10 cellular contexts compared by ENCODE assay signal in the genomic region with DNA sequence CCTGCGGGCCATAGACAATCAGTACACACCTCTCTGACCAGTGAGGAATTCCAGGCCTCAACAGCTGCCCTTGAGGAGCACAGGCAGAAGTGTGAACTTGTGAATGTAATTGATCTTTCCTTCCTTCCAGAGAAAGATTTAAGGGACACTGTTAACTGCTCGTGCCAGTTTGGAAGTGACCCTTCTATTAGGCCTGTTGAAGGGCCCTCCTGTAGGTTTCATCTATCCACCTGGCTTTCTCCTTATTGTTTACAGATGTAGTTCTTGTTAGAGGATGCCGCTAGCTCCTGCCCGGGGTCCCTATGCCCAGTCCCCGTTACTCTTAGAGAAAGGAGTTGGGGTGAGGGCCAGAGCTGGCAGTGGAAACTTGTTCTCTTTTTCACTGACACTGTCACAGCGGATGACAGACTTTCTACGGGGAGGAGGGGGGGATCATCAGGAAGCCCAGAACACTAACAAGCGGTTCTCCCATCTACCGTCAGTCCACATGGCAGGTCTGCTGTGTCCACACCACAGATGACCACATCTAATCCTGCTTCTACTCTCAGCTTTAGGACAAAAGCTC. TPM values are rescaled to one million over a fixed set of nuclear protein-coding genes. Genes with fewer than 3 reads are reported as not detected.
A peak's percentile ranks its signal among the peaks of the same experiment; 100 is the strongest.
DNase-seq lines count a peak whose midpoint lies in the region; ATAC-seq and TF ChIP-seq lines count a peak whose summit lies in the region.
"Had no signal": no experiment of that assay in that cellular context is flagged by ENCODE, and none has a peak within 500 bp of the region (broad histone marks: within the 10 kb centered on the region; RNA-seq: fewer than 3 reads in every experiment).

No MANE protein-coding gene starts in this region.

- H3K9me3 ChIP-seq in stomach = no peaks in the 10 kb centered on the region
- H3K9me3 ChIP-seq in upper lobe of left lung = no peaks in the 10 kb centered on the region

- POLR2A ChIA-PET in activated CD8-positive, alpha-beta T cell treated with anti-CD3 and anti-CD28 coated beads for 36 hours (lab: Charles Lee) = interaction anchor here (0.9 to 3.7 kb wide), 6 partner anchors 9 to 50 kb away, joined by 3 to 28 read pairs (median 4); partner anchors contain the start of gene SH2B3

- H3K27ac ChIP-seq in stomach (peak overlapping the region in 3 of 5 donors; percentile 6 to 12 (median 8)), upper lobe of left lung (peak overlapping the region in 2 of 4 donors; percentile 53 to 89)

- H3K27me3 Mint-ChIP-seq in activated naive CD4-positive, alpha-beta T cell treated with anti-CD3 and anti-CD28 coated beads, Interleukin-2, amount 50 U/mL, for 24 hours = no peaks in the 10 kb centered on the region
- H3K27me3 Mint-ChIP-seq in activated CD8-positive, alpha-beta T cell treated with anti-CD3 and anti-CD28 coated beads for 36 hours = no peaks in the 10 kb centered on the region
- H3K27me3 Mint-ChIP-seq in immature natural killer cell (ENCODE audit: low read depth in 3 of 3) = peaks cover 2 to 16% (median 10%) of the 10 kb centered on the region in 3 donors

- peak overlapping the region; percentile 87 for H3K27ac Mint-ChIP-seq in activated naive CD4-positive, alpha-beta T cell treated with anti-CD3 and anti-CD28 coated beads, Interleukin-2, amount 50 U/mL, for 24 hours
- peak overlapping the region; percentile 56 for H3K27ac Mint-ChIP-seq in activated CD8-positive, alpha-beta T cell treated with anti-CD3 and anti-CD28 coated beads for 36 hours
- H3K27ac Mint-ChIP-seq in immature natural killer cell = peak overlapping the region; percentile 13 to 84 (median 72)

- H3K36me3 Mint-ChIP-seq in activated naive CD4-positive, alpha-beta T cell treated with anti-CD3 and anti-CD28 coated beads, Interleukin-2, amount 50 U/mL, for 24 hours = peaks cover 10% of the 10 kb centered on the region
- peaks cover 55% of the 10 kb centered on the region for H3K36me3 Mint-ChIP-seq in activated CD8-positive, alpha-beta T cell treated with anti-CD3 and anti-CD28 coated beads for 36 hours (ENCODE audit: low read depth)
- H3K36me3 Mint-ChIP-seq in immature natural killer cell = peaks cover 4 to 40% (median 9%) of the 10 kb centered on the region in 3 donors

- intact Hi-C loops in activated CD8-positive, alpha-beta T cell treated with anti-CD3 and anti-CD28 coated beads for 36 hours (cut with micrococcal nuclease) = no loop called here
- intact Hi-C loops in stomach (cut with DNase I; ENCODE audit: low total_unique reads) = no loop called here

- H3K4me3 Mint-ChIP-seq in activated naive CD4-positive, alpha-beta T cell treated with anti-CD3 and anti-CD28 coated beads, Interleukin-2, amount 50 U/mL, for 24 hours = no peak overlapping the region
- H3K4me3 Mint-ChIP-seq in activated CD8-positive, alpha-beta T cell treated with anti-CD3 and anti-CD28 coated beads for 36 hours = no peak overlapping the region
- peak overlapping the region in 1 of 5 donors; percentile 7 for H3K4me3 Mint-ChIP-seq in immature natural killer cell

- 66 to 90% (median 84%) methylated on average over 9 of the region's 9 CpGs for WGBS in stomach, 5 donors
- 51 to 68% methylated on average over 9 of the region's 9 CpGs for WGBS in upper lobe of left lung, 2 donors

- DNase-seq in activated naive CD4-positive, alpha-beta T cell treated with anti-CD3 and anti-CD28 coated beads, Interleukin-2, amount 50 U/mL, for 16 hours = no peak
- no peak for DNase-seq in activated CD8-positive, alpha-beta T cell treated with anti-CD3 and anti-CD28 coated beads for 36 hours
- DNase-seq in immature natural killer cell (no peak), stomach (peak; percentile 16), upper lobe of left lung (no peak)
- DNase-seq: cerebellar nuclear complex, T-helper 1 cell had no signal

- H3K4me1 ChIP-seq in stomach = peaks cover 25 to 85% (median 41%) of the 10 kb centered on the region in 4 donors
- peaks cover 42 to 62% (median 50%) of the 10 kb centered on the region in 4 donors for H3K4me1 ChIP-seq in upper lobe of left lung

- TF ChIP-seq EP300 in stomach (IDR thresholded peaks at IDR 0.05) = no peak
- no peak for TF ChIP-seq EP300 in upper lobe of left lung (IDR thresholded peaks at IDR 0.05)

- H3K36me3 ChIP-seq in stomach (peaks cover 54 to 99% (median 91%) of the 10 kb centered on the region in 4 donors), upper lobe of left lung (peaks cover 11 to 90% (median 51%) of the 10 kb centered on the region in 4 donors)

- H3K4me1 Mint-ChIP-seq in activated naive CD4-positive, alpha-beta T cell treated with anti-CD3 and anti-CD28 coated beads, Interleukin-2, amount 50 U/mL, for 24 hours = peaks cover 74% of the 10 kb centered on the region
- peaks cover 72% of the 10 kb centered on the region for H3K4me1 Mint-ChIP-seq in activated CD8-positive, alpha-beta T cell treated with anti-CD3 and anti-CD28 coated beads for 36 hours (ENCODE audit: low read depth)
- H3K4me1 Mint-ChIP-seq in immature natural killer cell = peaks cover 73 to 78% of the 10 kb centered on the region in 2 donors

- CTCF ChIA-PET in activated CD8-positive, alpha-beta T cell treated with anti-CD3 and anti-CD28 coated beads for 36 hours (lab: Charles Lee) = interaction anchor here (0.8 to 40.2 kb wide), 4 partner anchors 18 to 82 kb away, joined by 4 to 1222 read pairs (median 24); partner anchors contain the start of gene SH2B3

- no peaks in the 10 kb centered on the region for H3K27me3 ChIP-seq in stomach
- no peaks in the 10 kb centered on the region for H3K27me3 ChIP-seq in upper lobe of left lung

- TF ChIP-seq POLR2A in stomach (IDR thresholded peaks at IDR 0.05) = no peak
- TF ChIP-seq POLR2A in upper lobe of left lung (IDR thresholded peaks at IDR 0.05) = no peak

- no peak for ATAC-seq in activated CD8-positive, alpha-beta T cell treated with anti-CD3 and anti-CD28 coated beads for 36 hours
- ATAC-seq in upper lobe of left lung (ENCODE audit: low FRiP score in 2 of 2) (no peak), GM21737 (IDR thresholded peaks at IDR 0.05; ENCODE audit: unreplicated experiment) (no peak), GM18868 (IDR thresholded peaks at IDR 0.05; ENCODE audit: unreplicated experiment) (no peak)

- TF ChIP-seq CTCF in activated CD8-positive, alpha-beta T cell treated with anti-CD3 and anti-CD28 coated beads for 36 hours (IDR thresholded peaks at IDR 0.05) = no peak
- no peak for TF ChIP-seq CTCF in stomach (IDR thresholded peaks at IDR 0.05)
- TF ChIP-seq CTCF in upper lobe of left lung (IDR thresholded peaks at IDR 0.05) = no peak

- no peaks in the 10 kb centered on the region for H3K9me3 Mint-ChIP-seq in activated naive CD4-positive, alpha-beta T cell treated with anti-CD3 and anti-CD28 coated beads, Interleukin-2, amount 50 U/mL, for 24 hours
- no peaks in the 10 kb centered on the region for H3K9me3 Mint-ChIP-seq in activated CD8-positive, alpha-beta T cell treated with anti-CD3 and anti-CD28 coated beads for 36 hours
- no peaks in the 10 kb centered on the region for H3K9me3 Mint-ChIP-seq in immature natural killer cell

- H3K4me3 ChIP-seq in stomach = no peak overlapping the region
- H3K4me3 ChIP-seq in upper lobe of left lung = no peak overlapping the region

RNA-seq across cellular contexts. Expression of gene SH2B3, which starts 42.6 kb away (rescaled TPM):
- 10 to 100 TPM; 48.7 to 52.7 TPM for total RNA-seq in activated CD8-positive, alpha-beta T cell treated with anti-CD3 and anti-CD28 coated beads for 36 hours
- 10 to 100 TPM in 1 of 3 donors, 1 to 10 TPM in 1, under 1 TPM in 1; 0.08 to 13.5 (median 5.3) TPM for polyA plus RNA-seq in immature natural killer cell
- total RNA-seq in stomach = 10 to 100 TPM in 2 of 5 donors, 1 to 10 TPM in 3; 5.3 to 21.7 (median 9.8) TPM
- polyA plus RNA-seq in stomach = 1 to 10 TPM; 2.5 to 8.1 (median 7.3) TPM
- total RNA-seq in upper lobe of left lung = 100 to 1,000 TPM in 1 of 6 donors, 10 to 100 TPM in 5; 24.8 to 128 (median 52.5) TPM
